ENCODE assay signal across 17 cellular contexts in genomic region chr17:76134911-76135809, GRCh38. TPM values are rescaled to one million over a fixed set of nuclear protein-coding genes. Genes with fewer than 3 reads are reported as not detected.
DNase-seq lines count a peak whose midpoint lies in the region; ATAC-seq lines count a peak whose summit lies in the region.
"Had no signal": no experiment of that assay in that cellular context is flagged by ENCODE, and none has a peak within 500 bp of the region (broad histone marks: within the 10 kb centered on the region; RNA-seq: fewer than 3 reads in every experiment).

No MANE protein-coding gene starts in this region.

- no peak overlapping the region for H3K27ac Mint-ChIP-seq in CD4-positive, CD25-positive, alpha-beta regulatory T cell
- H3K27ac Mint-ChIP-seq in activated naive CD8-positive, alpha-beta T cell treated with anti-CD3 and anti-CD28 coated beads, Interleukin-2, amount 50 U/mL, for 24 hours: peak overlapping the region; percentile 4

- H3K36me3 Mint-ChIP-seq in CD4-positive, CD25-positive, alpha-beta regulatory T cell: no peaks in the 10 kb centered on the region
- no peaks in the 10 kb centered on the region for H3K36me3 Mint-ChIP-seq in activated naive CD8-positive, alpha-beta T cell treated with anti-CD3 and anti-CD28 coated beads, Interleukin-2, amount 50 U/mL, for 24 hours (ENCODE audit: low read depth)

- H3K4me1 ChIP-seq in CD4-positive, CD25-positive, alpha-beta regulatory T cell (ENCODE audit: control insufficient read depth, insufficient read depth, low read length, poor library complexity, severe bottlenecking): peaks cover 5% of the 10 kb centered on the region
- peaks cover 24% of the 10 kb centered on the region for H3K4me1 ChIP-seq in HAP-1

- no peaks in the 10 kb centered on the region for H3K9me3 ChIP-seq in CD4-positive, CD25-positive, alpha-beta regulatory T cell (ENCODE audit: control insufficient read depth in 2 of 2, low read length in 2 of 2)
- no peaks in the 10 kb centered on the region for H3K9me3 ChIP-seq in HAP-1
- H3K9me3 ChIP-seq: SJCRH30, testis had no signal

- H3K27ac ChIP-seq in CD4-positive, CD25-positive, alpha-beta regulatory T cell (ENCODE audit: insufficient read depth, low read length, poor library complexity, severe bottlenecking): no peak overlapping the region
- peak overlapping the region; percentile 27 for H3K27ac ChIP-seq in layer of hippocampus (ENCODE audit: low read depth, low read length)
- H3K27ac ChIP-seq: SJCRH30, testis had no signal

- no peak for ATAC-seq in CD4-positive, CD25-positive, alpha-beta regulatory T cell (ENCODE audit: low read depth in 2 of 2)
- ATAC-seq in activated naive CD8-positive, alpha-beta T cell treated with anti-CD3 and anti-CD28 coated beads, Interleukin-2, amount 50 U/mL, for 24 hours: peak; percentile 47
- no peak for ATAC-seq in HG03135 (IDR thresholded peaks at IDR 0.05; ENCODE audit: unreplicated experiment)
- ATAC-seq in HG02885 (IDR thresholded peaks at IDR 0.05; ENCODE audit: poor library complexity, unreplicated experiment): no peak
- ATAC-seq: left cardiac atrium had no signal

- H3K4me1 Mint-ChIP-seq in CD4-positive, CD25-positive, alpha-beta regulatory T cell: peaks cover 0 to 16% (median 1%) of the 10 kb centered on the region in 4 donors
- peaks cover 25% of the 10 kb centered on the region for H3K4me1 Mint-ChIP-seq in activated naive CD8-positive, alpha-beta T cell treated with anti-CD3 and anti-CD28 coated beads, Interleukin-2, amount 50 U/mL, for 24 hours

- H3K27me3 Mint-ChIP-seq in CD4-positive, CD25-positive, alpha-beta regulatory T cell: peaks cover 9% of the 10 kb centered on the region
- no peaks in the 10 kb centered on the region for H3K27me3 Mint-ChIP-seq in activated naive CD8-positive, alpha-beta T cell treated with anti-CD3 and anti-CD28 coated beads, Interleukin-2, amount 50 U/mL, for 24 hours

- peak overlapping the region in 3 of 4 donors; percentile 46 to 76 (median 60) for H3K4me3 Mint-ChIP-seq in CD4-positive, CD25-positive, alpha-beta regulatory T cell
- no peak overlapping the region for H3K4me3 Mint-ChIP-seq in activated naive CD8-positive, alpha-beta T cell treated with anti-CD3 and anti-CD28 coated beads, Interleukin-2, amount 50 U/mL, for 24 hours

- no peak for DNase-seq in CD4-positive, CD25-positive, alpha-beta regulatory T cell
- peak; percentile 75 to 81 for DNase-seq in HAP-1 (ENCODE audit: low spot score in 2 of 2)
- peak; percentile 15 for DNase-seq in activated naive CD8-positive, alpha-beta T cell treated with anti-CD3 and anti-CD28 coated beads, Interleukin-2, amount 50 U/mL, for 24 hours
- DNase-seq in NCI-H2081 (lab: John Stamatoyannopoulos, UW): no peak
- no peak for DNase-seq in DMS53 treated with DMSO at 0.1 percent for 48 hours (lab: John Stamatoyannopoulos, UW; ENCODE audit: unreplicated experiment)
- DNase-seq: activated CD4-positive, alpha-beta T cell treated with anti-CD3 and anti-CD28 coated beads, Interleukin-2, amount 50 U/mL, for 48 hours; left cardiac atrium; NCI-H2107; SJCRH30; stimulated activated CD4-positive, alpha-beta T cell treated with anti-CD3 and anti-CD28 coated beads, Interleukin-15, amount 100 ng/mL, for 24 hours; T1000; testis had no signal

- no peaks in the 10 kb centered on the region for H3K36me3 ChIP-seq in CD4-positive, CD25-positive, alpha-beta regulatory T cell (ENCODE audit: control insufficient read depth, insufficient read depth, low read length)
- H3K36me3 ChIP-seq in HAP-1 (replicated peaks): no peaks in the 10 kb centered on the region
- H3K36me3 ChIP-seq: SJCRH30 had no signal

- H3K9me3 Mint-ChIP-seq in CD4-positive, CD25-positive, alpha-beta regulatory T cell: no peaks in the 10 kb centered on the region
- H3K9me3 Mint-ChIP-seq in activated naive CD8-positive, alpha-beta T cell treated with anti-CD3 and anti-CD28 coated beads, Interleukin-2, amount 50 U/mL, for 24 hours: no peaks in the 10 kb centered on the region

- H3K27me3 ChIP-seq in CD4-positive, CD25-positive, alpha-beta regulatory T cell (ENCODE audit: control insufficient read depth, insufficient read depth, low read length): no peaks in the 10 kb centered on the region
- H3K27me3 ChIP-seq in HAP-1 (ENCODE audit: low read depth) (no peaks in the 10 kb centered on the region), layer of hippocampus (ENCODE audit: control insufficient read depth, insufficient read depth, low read length) (peaks cover 12% of the 10 kb centered on the region)
- H3K27me3 ChIP-seq: testis had no signal

- in situ Hi-C loops in HAP-1 (cut with MboI; ENCODE audit: low sequenced_read_pairs): no loop called here

- H3K4me3 ChIP-seq in CD4-positive, CD25-positive, alpha-beta regulatory T cell (ENCODE audit: low read depth, low read length): no peak overlapping the region
- no peak overlapping the region; the same call in 1 of the 2 replicates for H3K4me3 ChIP-seq in HAP-1
- H3K4me3 ChIP-seq: SJCRH30, testis had no signal

RNA-seq across cellular contexts. Expression of gene FOXJ1, which starts 5.9 kb away (rescaled TPM):
- 1.0 TPM for total RNA-seq in CD4-positive, CD25-positive, alpha-beta regulatory T cell
- under 1 TPM in 2 of 4 donors, not detected in 2; 0.14 to 0.24 TPM for polyA plus RNA-seq in CD4-positive, CD25-positive, alpha-beta regulatory T cell
- total RNA-seq: Daoy, left cardiac atrium, pulmonary artery endothelial cell had no signal

RNA-seq across cellular contexts. Expression of gene EXOC7, which starts 31.6 kb away (rescaled TPM):
- total RNA-seq in CD4-positive, CD25-positive, alpha-beta regulatory T cell: 105 TPM
- 10 to 100 TPM; 41.3 to 47.6 (median 45.0) TPM for polyA plus RNA-seq in CD4-positive, CD25-positive, alpha-beta regulatory T cell

RNA-seq across cellular contexts. Expression of gene ZACN, which starts 56.2 kb away (rescaled TPM):
- 0.42 TPM for total RNA-seq in CD4-positive, CD25-positive, alpha-beta regulatory T cell
- polyA plus RNA-seq in CD4-positive, CD25-positive, alpha-beta regulatory T cell: 1 to 10 TPM in 1 of 4 donors, under 1 TPM in 3; 0.24 to 2.0 (median 0.62) TPM
- total RNA-seq: Daoy, left cardiac atrium, pulmonary artery endothelial cell had no signal

Comparison
In these comparisons a context has a peak if more than half of its experiments do, and no peak if none do; other contexts are left out.
1. DNase-seq: peak in HAP-1 (2 of 2) and activated naive CD8-positive, alpha-beta T cell treated with anti-CD3 and anti-CD28 coated beads, Interleukin-2, amount 50 U/mL, for 24 hours (single experiment); none in CD4-positive, CD25-positive, alpha-beta regulatory T cell (0 of 3), NCI-H2081 (0 of 2) and DMS53 treated with DMSO at 0.1 percent for 48 hours (single experiment).